21 cellular contexts compared by ENCODE assay signal in the genomic region with DNA sequence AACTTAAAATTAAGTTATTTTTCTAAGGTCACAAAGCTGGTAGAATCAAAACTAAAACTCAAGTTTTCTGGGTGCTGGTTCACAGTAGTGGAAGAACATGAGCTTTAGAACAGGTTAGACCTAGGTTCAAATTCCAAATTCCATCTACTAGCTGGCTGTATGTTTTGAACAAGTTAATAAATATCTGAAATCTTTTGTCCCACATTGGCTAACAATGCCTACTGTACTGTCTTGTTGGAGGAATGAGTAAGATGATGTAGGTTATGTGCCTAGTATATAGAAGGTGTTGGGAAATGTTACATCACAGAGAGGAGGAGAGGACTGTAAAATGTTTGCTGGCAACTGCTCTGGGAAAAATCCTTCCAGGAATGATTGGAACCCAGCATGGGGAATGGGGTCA. TPM values are rescaled to one million over a fixed set of nuclear protein-coding genes. Genes with fewer than 3 reads are reported as not detected.
DNase-seq lines count a peak whose midpoint lies in the region; ATAC-seq and TF ChIP-seq lines count a peak whose summit lies in the region.
"Had no signal": no experiment of that assay in that cellular context is flagged by ENCODE, and none has a peak within 500 bp of the region (broad histone marks: within the 10 kb centered on the region; RNA-seq: fewer than 3 reads in every experiment).

No MANE protein-coding gene starts in this region.

- H3K4me1 ChIP-seq in Caco-2 (peaks cover 24% of the 10 kb centered on the region), neural progenitor cell (peaks cover 8% of the 10 kb centered on the region)
- H3K4me1 ChIP-seq: SJSA1 had no signal

- DNase-seq in Caco-2 (peak in 1 of 2 experiments; percentile 62), left colon (no peak), neural progenitor cell (ENCODE audit: low spot score) (no peak), substantia nigra (lab: John Stamatoyannopoulos, UW) (no peak)
- DNase-seq: 8988T; CD8-positive, alpha-beta T cell; Kasumi-1; NCI-H1694; NCI-H2081; NCI-H2171 treated with DMSO at 0.1 percent for 48 hours; NCI-H526 had no signal

- no peak overlapping the region for H3K9ac ChIP-seq in neural progenitor cell
- H3K9ac ChIP-seq: BLaER1 treated with 17β-estradiol and CSF1 and Interleukin-3, amounts not matched to agents 10 nM and 100 nM had no signal

- H3K9me3 Mint-ChIP-seq in Caco-2 (ENCODE audit: unreplicated experiment) (no peaks in the 10 kb centered on the region), neural progenitor cell (no peaks in the 10 kb centered on the region)
- H3K9me3 Mint-ChIP-seq in activated T-helper 17 cell treated with anti-CD3 and anti-CD28 coated beads, Interleukin-2, amount 50 U/mL, for 72 hours = no peaks in the 10 kb centered on the region
- H3K9me3 Mint-ChIP-seq: CD8-positive, alpha-beta T cell had no signal

- H3K4me3 ChIP-seq in Caco-2 (ENCODE audit: low read depth, low read length) (no peak overlapping the region), neural progenitor cell (no peak overlapping the region)
- H3K4me3 ChIP-seq: BLaER1 treated with 17β-estradiol and CSF1 and Interleukin-3, amounts not matched to agents 10 nM and 100 nM; GM12878; SJSA1 had no signal

- H3K4me1 Mint-ChIP-seq in Caco-2 (ENCODE audit: low read depth, unreplicated experiment) (peaks cover 7% of the 10 kb centered on the region), neural progenitor cell (peaks cover 36% of the 10 kb centered on the region)
- H3K4me1 Mint-ChIP-seq in activated T-helper 17 cell treated with anti-CD3 and anti-CD28 coated beads, Interleukin-2, amount 50 U/mL, for 72 hours = no peaks in the 10 kb centered on the region

- H3K27me3 ChIP-seq in Caco-2 (replicated peaks; ENCODE audit: control insufficient read depth, insufficient read depth, low read length) = no peaks in the 10 kb centered on the region
- no peaks in the 10 kb centered on the region for H3K27me3 ChIP-seq in neural progenitor cell
- H3K27me3 ChIP-seq: BLaER1 treated with 17β-estradiol and CSF1 and Interleukin-3, amounts not matched to agents 10 nM and 100 nM; SJSA1 had no signal

- no peaks in the 10 kb centered on the region for H3K9me3 ChIP-seq in Caco-2
- no peaks in the 10 kb centered on the region for H3K9me3 ChIP-seq in neural progenitor cell (ENCODE audit: low read depth)
- H3K9me3 ChIP-seq: BLaER1 treated with 17β-estradiol and CSF1 and Interleukin-3, amounts not matched to agents 10 nM and 100 nM; SJSA1 had no signal

- H3K27ac Mint-ChIP-seq in Caco-2 (ENCODE audit: unreplicated experiment) (peak overlapping the region; percentile 93), neural progenitor cell (peak overlapping the region; percentile 14)
- peak overlapping the region; percentile 12 for H3K27ac Mint-ChIP-seq in activated T-helper 17 cell treated with anti-CD3 and anti-CD28 coated beads, Interleukin-2, amount 50 U/mL, for 72 hours
- H3K27ac Mint-ChIP-seq: CD8-positive, alpha-beta T cell had no signal

- no peaks in the 10 kb centered on the region for H3K79me2 ChIP-seq in neural progenitor cell (ENCODE audit: low read depth)

- H3K4me3 Mint-ChIP-seq in Caco-2 (ENCODE audit: unreplicated experiment) (peak overlapping the region; percentile 12), neural progenitor cell (no peak overlapping the region)
- H3K4me3 Mint-ChIP-seq in activated T-helper 17 cell treated with anti-CD3 and anti-CD28 coated beads, Interleukin-2, amount 50 U/mL, for 72 hours = no peak overlapping the region
- H3K4me3 Mint-ChIP-seq: CD8-positive, alpha-beta T cell had no signal

- ATAC-seq in activated T-helper 17 cell treated with anti-CD3 and anti-CD28 coated beads, Interleukin-2, amount 50 U/mL, for 72 hours (replicated peaks) = no peak
- peak; percentile 55 for ATAC-seq in left colon
- no peak for ATAC-seq in SK-N-SH treated with all-trans-retinoic acid at 6 μM for 48 hours
- no peak for ATAC-seq in GM18907 (IDR thresholded peaks at IDR 0.05; ENCODE audit: unreplicated experiment)
- ATAC-seq in HG03571 (IDR thresholded peaks at IDR 0.05; ENCODE audit: unreplicated experiment) = no peak
- ATAC-seq: CD8-positive, alpha-beta T cell; GM12878; Right ventricle myocardium inferior had no signal

- H3K27ac ChIP-seq in neural progenitor cell (no peak overlapping the region), substantia nigra (ENCODE audit: low read depth, low read length, poor library complexity, severe bottlenecking) (no peak overlapping the region)
- H3K27ac ChIP-seq: BLaER1 treated with 17β-estradiol and CSF1 and Interleukin-3, amounts not matched to agents 10 nM and 100 nM; SJSA1 had no signal

- intact Hi-C loops in Caco-2 (cut with micrococcal nuclease; ENCODE audit: unreplicated experiment) = loop anchor here (1.0 to 5.0 kb wide), 4 partner anchors 21 to 310 kb away; a partner anchor contains a TSS
- intact Hi-C loops in left colon (cut with DNase I, micrococcal nuclease) = loop anchor here in 1 of 2 donors (5.0 to 10.0 kb wide), 3 partner anchors 78 to 465 kb away; no protein-coding TSS in a partner anchor

- no TSS peak for BruUV-seq in Caco-2 (replicated peaks; lab: Mats Ljungman, UMichigan)

- CTCF ChIA-PET in Caco-2 (lab: Charles Lee) = interaction anchor here (0.6 to 2.4 kb wide), 4 partner anchors 21 to 258 kb away, joined by 3 to 8 read pairs (median 5); a partner anchor contains a TSS

- POLR2A ChIA-PET in Caco-2 (lab: Charles Lee) = interaction anchor here (0.6 to 2.4 kb wide), 4 partner anchors 17 to 605 kb away, joined by 3 to 11 read pairs (median 6); a partner anchor contains a TSS

- TF ChIP-seq CTCF in Caco-2 (IDR thresholded peaks at IDR 0.05; ENCODE audit: insufficient read depth in 1 of 2, low read depth in 1 of 2, low read length in 1 of 2, severe bottlenecking in 1 of 2, unreplicated experiment in 1 of 2) (no peak), neural progenitor cell (IDR thresholded peaks at IDR 0.05) (no peak)

- H3F3A ChIP-seq in neural progenitor cell (ENCODE audit: low read depth) = no peaks in the 10 kb centered on the region

- H3K4me2 ChIP-seq in neural progenitor cell = no peak overlapping the region
- H3K4me2 ChIP-seq: BLaER1 treated with 17β-estradiol and CSF1 and Interleukin-3, amounts not matched to agents 10 nM and 100 nM had no signal

- H2AFZ ChIP-seq in neural progenitor cell (replicated peaks) = no peak overlapping the region

- H3K27me3 Mint-ChIP-seq in Caco-2 (ENCODE audit: insufficient read depth, unreplicated experiment) (no peaks in the 10 kb centered on the region), neural progenitor cell (ENCODE audit: insufficient read depth, low read depth) (peaks cover 8% of the 10 kb centered on the region)
- H3K27me3 Mint-ChIP-seq in activated T-helper 17 cell treated with anti-CD3 and anti-CD28 coated beads, Interleukin-2, amount 50 U/mL, for 72 hours = no peaks in the 10 kb centered on the region

- H3K36me3 Mint-ChIP-seq in Caco-2 (ENCODE audit: insufficient read depth, unreplicated experiment) (no peaks in the 10 kb centered on the region), neural progenitor cell (no peaks in the 10 kb centered on the region)
- no peaks in the 10 kb centered on the region for H3K36me3 Mint-ChIP-seq in activated T-helper 17 cell treated with anti-CD3 and anti-CD28 coated beads, Interleukin-2, amount 50 U/mL, for 72 hours (ENCODE audit: low read depth)
- H3K36me3 Mint-ChIP-seq: CD8-positive, alpha-beta T cell had no signal

- H3K36me3 ChIP-seq in Caco-2 (ENCODE audit: control insufficient read depth, insufficient read depth, low read length) (no peaks in the 10 kb centered on the region), neural progenitor cell (no peaks in the 10 kb centered on the region)
- H3K36me3 ChIP-seq: SJSA1 had no signal

- H4K20me1 ChIP-seq in neural progenitor cell (ENCODE audit: low read depth) = no peaks in the 10 kb centered on the region

TF ChIP-seq in SK-N-SH treated with all-trans-retinoic acid at 6 μM for 48 hours, 23 proteins besides CTCF, POLR2A, EP300 and RAD21 (continues in another document):
- TF ChIP-seq, protein P1, sequence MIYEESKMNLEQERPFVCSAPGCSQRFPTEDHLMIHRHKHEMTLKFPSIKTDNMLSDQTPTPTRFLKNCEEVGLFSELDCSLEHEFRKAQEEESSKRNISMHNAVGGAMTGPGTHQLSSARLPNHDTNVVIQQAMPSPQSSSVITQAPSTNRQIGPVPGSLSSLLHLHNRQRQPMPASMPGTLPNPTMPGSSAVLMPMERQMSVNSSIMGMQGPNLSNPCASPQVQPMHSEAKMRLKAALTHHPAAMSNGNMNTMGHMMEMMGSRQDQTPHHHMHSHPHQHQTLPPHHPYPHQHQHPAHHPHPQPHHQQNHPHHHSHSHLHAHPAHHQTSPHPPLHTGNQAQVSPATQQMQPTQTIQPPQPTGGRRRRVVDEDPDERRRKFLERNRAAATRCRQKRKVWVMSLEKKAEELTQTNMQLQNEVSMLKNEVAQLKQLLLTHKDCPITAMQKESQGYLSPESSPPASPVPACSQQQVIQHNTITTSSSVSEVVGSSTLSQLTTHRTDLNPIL (CRISPR knock-in tag; IDR thresholded peaks at IDR 0.05; ENCODE audit: low read depth) = no peak
- TF ChIP-seq ZNF565 (CRISPR knock-in tag; conservative IDR thresholded peaks at IDR 0.05; ENCODE audit: low read depth) (no peak), TCF4 (CRISPR knock-in tag; IDR thresholded peaks at IDR 0.05; ENCODE audit: borderline replicate concordance) (no peak), ARNTL (CRISPR knock-in tag; IDR thresholded peaks at IDR 0.05; ENCODE audit: borderline replicate concordance, low read depth) (no peak), PPARA (CRISPR knock-in tag; IDR thresholded peaks at IDR 0.05; ENCODE audit: borderline replicate concordance) (no peak)
- TF ChIP-seq, protein P2, sequence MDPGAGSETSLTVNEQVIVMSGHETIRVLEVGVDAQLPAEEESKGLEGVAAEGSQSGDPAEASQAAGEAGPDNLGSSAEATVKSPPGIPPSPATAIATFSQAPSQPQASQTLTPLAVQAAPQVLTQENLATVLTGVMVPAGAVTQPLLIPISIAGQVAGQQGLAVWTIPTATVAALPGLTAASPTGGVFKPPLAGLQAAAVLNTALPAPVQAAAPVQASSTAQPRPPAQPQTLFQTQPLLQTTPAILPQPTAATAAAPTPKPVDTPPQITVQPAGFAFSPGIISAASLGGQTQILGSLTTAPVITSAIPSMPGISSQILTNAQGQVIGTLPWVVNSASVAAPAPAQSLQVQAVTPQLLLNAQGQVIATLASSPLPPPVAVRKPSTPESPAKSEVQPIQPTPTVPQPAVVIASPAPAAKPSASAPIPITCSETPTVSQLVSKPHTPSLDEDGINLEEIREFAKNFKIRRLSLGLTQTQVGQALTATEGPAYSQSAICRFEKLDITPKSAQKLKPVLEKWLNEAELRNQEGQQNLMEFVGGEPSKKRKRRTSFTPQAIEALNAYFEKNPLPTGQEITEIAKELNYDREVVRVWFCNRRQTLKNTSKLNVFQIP (CRISPR knock-in tag; IDR thresholded peaks at IDR 0.05; ENCODE audit: borderline replicate concordance, low read depth) = no peak

RNA-seq across cellular contexts. Expression of a gene that starts 14.0 kb away (rescaled TPM):
- total RNA-seq in Caco-2 (2022) = not detected in 2 replicates
- 100 to 1,000 TPM; 168 to 217 TPM for total RNA-seq in activated T-helper 17 cell treated with anti-CD3 and anti-CD28 coated beads, Interleukin-2, amount 50 U/mL, for 72 hours
- 1 to 10 TPM; 2.0 to 5.2 TPM for total RNA-seq in left colon
- 1.3 and 1.5 TPM in 2 replicates for total RNA-seq in neural progenitor cell (ENCODE audit: low replicate concordance)
- total RNA-seq: H4, MCF 10A, SJSA1 had no signal

RNA-seq across cellular contexts. Expression of a gene that starts 21.2 kb away (rescaled TPM):
- total RNA-seq in Caco-2 (2022) (80.7 and 91.5 TPM in 2 replicates), left colon (10 to 100 TPM; 48.9 to 67.9 TPM), neural progenitor cell (ENCODE audit: low replicate concordance) (55.6 and 64.2 TPM in 2 replicates)
- total RNA-seq in activated T-helper 17 cell treated with anti-CD3 and anti-CD28 coated beads, Interleukin-2, amount 50 U/mL, for 72 hours = 10 to 100 TPM; 10.8 to 13.2 TPM

Comparison
In these comparisons a context has a peak if more than half of its experiments do, and no peak if none do; other contexts are left out.
1. H3K27ac Mint-ChIP-seq: peak in every context shown above with its lines; median percentile 93 in Caco-2; 14 in neural progenitor cell; 12 in activated T-helper 17 cell treated with anti-CD3 and anti-CD28 coated beads, Interleukin-2, amount 50 U/mL, for 72 hours.
2. RNA of a gene that starts 14.0 kb away (total RNA-seq): 168 to 217 TPM in activated T-helper 17 cell treated with anti-CD3 and anti-CD28 coated beads, Interleukin-2, amount 50 U/mL, for 72 hours; 2.0 to 5.2 TPM in left colon, 1.3 to 1.5 TPM in neural progenitor cell and not detected in Caco-2; every median in the first group is over 10 times any median in the second.